ENCODE assay signal across 15 cellular contexts in the genomic region with DNA sequence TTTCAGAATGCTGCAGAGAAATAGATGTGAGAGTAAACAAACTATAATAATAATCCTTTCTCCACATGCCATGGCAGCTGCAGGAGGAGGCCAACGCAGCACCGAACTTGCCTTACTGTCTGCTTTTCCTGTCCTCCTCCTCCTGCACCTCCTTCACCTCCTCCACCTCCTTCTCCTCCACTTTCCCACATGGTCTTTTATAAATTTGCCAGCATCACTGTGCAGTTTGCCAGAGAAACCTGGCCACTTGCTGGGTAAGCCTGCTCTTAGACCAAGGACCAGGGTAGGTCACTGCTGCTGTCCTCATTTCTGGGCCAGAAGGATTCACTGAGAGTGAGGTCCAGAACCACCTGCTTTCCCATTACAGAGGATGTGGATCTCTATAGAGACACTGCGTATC. TPM values are rescaled to one million over a fixed set of nuclear protein-coding genes. Genes with fewer than 3 reads are reported as not detected.
DNase-seq lines count a peak whose midpoint lies in the region; ATAC-seq and TF ChIP-seq lines count a peak whose summit lies in the region.
"Had no signal": no experiment of that assay in that cellular context is flagged by ENCODE, and none has a peak within 500 bp of the region (broad histone marks: within the 10 kb centered on the region; RNA-seq: fewer than 3 reads in every experiment).

No MANE protein-coding gene starts in this region.

- H3K27ac Mint-ChIP-seq in naive thymus-derived CD8-positive, alpha-beta T cell, result peak overlapping the region in 7 of 10 donors; percentile 23 to 67 (median 51)
- no peak overlapping the region for H3K27ac Mint-ChIP-seq in natural killer cell treated with Interleukin-12 subunit alpha and Interleukin-12 subunit beta and Interleukin-15 and Interleukin-18, amount 100 ng/mL, for 72 hours
- H3K27ac Mint-ChIP-seq: CD4-positive, alpha-beta T cell had no signal

- H3K9me3 ChIP-seq in OCI-LY3 (ENCODE audit: insufficient read depth, low read length) (no peaks in the 10 kb centered on the region), testis (no peaks in the 10 kb centered on the region)

- H3K4me3 ChIP-seq in OCI-LY3 (ENCODE audit: low read length) (peak overlapping the region; percentile 19), testis (no peak overlapping the region)

- peaks cover 5 to 35% (median 16%) of the 10 kb centered on the region in 4 donors for H3K4me1 Mint-ChIP-seq in naive thymus-derived CD8-positive, alpha-beta T cell
- H3K4me1 Mint-ChIP-seq in natural killer cell treated with Interleukin-12 subunit alpha and Interleukin-12 subunit beta and Interleukin-15 and Interleukin-18, amount 100 ng/mL, for 72 hours (ENCODE audit: low read depth in 2 of 2), result peaks cover 5 to 8% of the 10 kb centered on the region in 2 donors

- H3K4me1 ChIP-seq in OCI-LY3 (ENCODE audit: low read length) (peaks cover 34% of the 10 kb centered on the region), testis (peaks cover 30% of the 10 kb centered on the region)

- DNase-seq in cerebellar cortex (ENCODE audit: low spot score), result peak; percentile 97
- no peak for DNase-seq in naive thymus-derived CD8-positive, alpha-beta T cell
- peak; percentile 23 for DNase-seq in testis
- no peak for DNase-seq in natural killer cell treated with Interleukin-12 subunit alpha and Interleukin-12 subunit beta and Interleukin-15 and Interleukin-18, amount 100 ng/mL, for 72 hours (ENCODE audit: low spot score)
- DNase-seq: ACHN; AML-193; CD4-positive, alpha-beta T cell; NCI-H1092 treated with DMSO at 0.1 percent for 48 hours; NCI-H2227 treated with DMSO at 0.1 percent for 48 hours; NCI-H524 treated with DMSO at 0.1 percent for 48 hours had no signal

- 51 to 57% methylated on average over 3 of the region's 3 CpGs for WGBS in testis, 2 donors

- H3K27me3 Mint-ChIP-seq in naive thymus-derived CD8-positive, alpha-beta T cell, result no peaks in the 10 kb centered on the region
- peaks cover 10 to 25% of the 10 kb centered on the region in 2 donors for H3K27me3 Mint-ChIP-seq in natural killer cell treated with Interleukin-12 subunit alpha and Interleukin-12 subunit beta and Interleukin-15 and Interleukin-18, amount 100 ng/mL, for 72 hours
- H3K27me3 Mint-ChIP-seq: CD4-positive, alpha-beta T cell had no signal

- POLR2A ChIA-PET in naive thymus-derived CD8-positive, alpha-beta T cell (lab: Charles Lee), result no interaction called here

- TF ChIP-seq POLR2A in testis (IDR thresholded peaks at IDR 0.05), result no peak

- H3K36me3 Mint-ChIP-seq in naive thymus-derived CD8-positive, alpha-beta T cell, result no peaks in the 10 kb centered on the region
- no peaks in the 10 kb centered on the region for H3K36me3 Mint-ChIP-seq in natural killer cell treated with Interleukin-12 subunit alpha and Interleukin-12 subunit beta and Interleukin-15 and Interleukin-18, amount 100 ng/mL, for 72 hours

- H3K9ac ChIP-seq in OCI-LY3 (ENCODE audit: low read length), result peak overlapping the region; percentile 14; the same call in 1 of the 2 replicates
- H3K9ac ChIP-seq: KMS-11 had no signal

- H3K36me3 ChIP-seq in OCI-LY3 (replicated peaks; ENCODE audit: low read depth, low read length) (no peaks in the 10 kb centered on the region), testis (ENCODE audit: low read depth, missing control alignments) (no peaks in the 10 kb centered on the region)

- peak overlapping the region; percentile 1; the same call in 1 of the 2 replicates for H2AFZ ChIP-seq in OCI-LY3 (ENCODE audit: low read depth, low read length)

- no peaks in the 10 kb centered on the region for H3K9me3 Mint-ChIP-seq in naive thymus-derived CD8-positive, alpha-beta T cell
- no peaks in the 10 kb centered on the region for H3K9me3 Mint-ChIP-seq in natural killer cell treated with Interleukin-12 subunit alpha and Interleukin-12 subunit beta and Interleukin-15 and Interleukin-18, amount 100 ng/mL, for 72 hours
- H3K9me3 Mint-ChIP-seq: CD4-positive, alpha-beta T cell had no signal

- intact Hi-C loops in testis (cut with DNase I; ENCODE audit: low total_unique reads), result no loop called here

- TF ChIP-seq CTCF in OCI-LY3 (IDR thresholded peaks at IDR 0.05; ENCODE audit: low read depth, low read length), result no peak
- no peak for TF ChIP-seq CTCF in testis (IDR thresholded peaks at IDR 0.05)

- H3K4me3 Mint-ChIP-seq in naive thymus-derived CD8-positive, alpha-beta T cell, result peak overlapping the region in 1 of 10 donors; percentile 2
- H3K4me3 Mint-ChIP-seq in natural killer cell treated with Interleukin-12 subunit alpha and Interleukin-12 subunit beta and Interleukin-15 and Interleukin-18, amount 100 ng/mL, for 72 hours, result no peak overlapping the region
- H3K4me3 Mint-ChIP-seq: CD4-positive, alpha-beta T cell had no signal

- H3K4me2 ChIP-seq in OCI-LY3 (ENCODE audit: low read length), result peak overlapping the region; percentile 38
- H3K4me2 ChIP-seq: KMS-11 had no signal

- H3K79me2 ChIP-seq in OCI-LY3 (ENCODE audit: low read length), result no peaks in the 10 kb centered on the region

- H3K27me3 ChIP-seq in OCI-LY3 (ENCODE audit: low read depth, low read length) (no peaks in the 10 kb centered on the region), testis (no peaks in the 10 kb centered on the region)

- no peaks in the 10 kb centered on the region for H4K20me1 ChIP-seq in OCI-LY3 (ENCODE audit: insufficient read depth, low read length)

- H3K27ac ChIP-seq in OCI-LY3 (ENCODE audit: low read length) (no peak overlapping the region; the same call in 1 of the 2 replicates), testis (peak overlapping the region; percentile 80 to 84)
- H3K27ac ChIP-seq: KMS-11 had no signal

- no peak for ATAC-seq in naive thymus-derived CD8-positive, alpha-beta T cell
- ATAC-seq in HG03045 (IDR thresholded peaks at IDR 0.05; ENCODE audit: unreplicated experiment) (no peak), GM21723 (IDR thresholded peaks at IDR 0.05; ENCODE audit: unreplicated experiment) (no peak)
- ATAC-seq in natural killer cell treated with Interleukin-12 subunit alpha and Interleukin-12 subunit beta and Interleukin-15 and Interleukin-18, amount 100 ng/mL, for 72 hours, result no peak
- ATAC-seq: Panc1 had no signal

RNA-seq across cellular contexts. Expression of a gene that starts 8.7 kb away (rescaled TPM):
- total RNA-seq in naive thymus-derived CD8-positive, alpha-beta T cell, result 10 to 100 TPM; 22.2 to 23.5 TPM
- 1 to 10 TPM; 3.7 to 9.0 (median 6.0) TPM for polyA plus RNA-seq in naive thymus-derived CD8-positive, alpha-beta T cell
- total RNA-seq in testis, result 100 to 1,000 TPM; 154 to 208 TPM
- 91.3 TPM for polyA plus RNA-seq in testis (ENCODE audit: insufficient read depth, low read depth, low replicate concordance)
- total RNA-seq in natural killer cell treated with Interleukin-12 subunit alpha and Interleukin-12 subunit beta and Interleukin-15 and Interleukin-18, amount 100 ng/mL, for 72 hours, result 100 to 1,000 TPM; 117 to 119 TPM

Comparison
In these comparisons a context has a peak if more than half of its experiments do, and no peak if none do; other contexts are left out.
1. DNase-seq: peak in cerebellar cortex (single experiment) and testis (single experiment); none in naive thymus-derived CD8-positive, alpha-beta T cell (0 of 10) and natural killer cell treated with Interleukin-12 subunit alpha and Interleukin-12 subunit beta and Interleukin-15 and Interleukin-18, amount 100 ng/mL, for 72 hours (single experiment).
2. H3K27ac Mint-ChIP-seq: peak in naive thymus-derived CD8-positive, alpha-beta T cell (7 of 10); none in natural killer cell treated with Interleukin-12 subunit alpha and Interleukin-12 subunit beta and Interleukin-15 and Interleukin-18, amount 100 ng/mL, for 72 hours (0 of 2).
3. RNA of a gene that starts 8.7 kb away (total RNA-seq): 154 to 208 TPM in testis and 117 to 119 TPM in natural killer cell treated with Interleukin-12 subunit alpha and Interleukin-12 subunit beta and Interleukin-15 and Interleukin-18, amount 100 ng/mL, for 72 hours; 22.2 to 23.5 TPM in naive thymus-derived CD8-positive, alpha-beta T cell; every median in the first group is over 4 times any median in the second.